ENCODE assay signal across 16 cellular contexts in genomic region chr11:17445240-17445795, GRCh38. TPM values are rescaled to one million over a fixed set of nuclear protein-coding genes. Genes with fewer than 3 reads are reported as not detected.
DNase-seq lines count a peak whose midpoint lies in the region; TF ChIP-seq lines count a peak whose summit lies in the region.
"Had no signal": no experiment of that assay in that cellular context is flagged by ENCODE, and none has a peak within 500 bp of the region (broad histone marks: within the 10 kb centered on the region; RNA-seq: fewer than 3 reads in every experiment).

No MANE protein-coding gene starts in this region.

- 65% methylated on average over 5 of the region's 5 CpGs for WGBS in mammary epithelial cell (ENCODE audit: low coverage, missing lambda C conversion rate)

- H3K9ac ChIP-seq in mammary epithelial cell (ENCODE audit: insufficient read depth, low read length), result no peak overlapping the region

- H3K4me3 ChIP-seq in mammary epithelial cell (replicated peaks in 1 of 3; ENCODE audit: insufficient read depth in 1 of 3, low read depth in 2 of 3, low read length in 3 of 3), result no peak overlapping the region
- H3K4me3 ChIP-seq: GM23338 had no signal

- CTCF ChIA-PET in mammary epithelial cell (lab: Charles Lee; ENCODE audit: low non-redundant PET), result no interaction called here

- H3K4me1 ChIP-seq in mammary epithelial cell (ENCODE audit: insufficient read depth, low read length), result no peaks in the 10 kb centered on the region

- DNase-seq in AML-193 (lab: John Stamatoyannopoulos, UW) (peak; percentile 1 to 16), M059J (ENCODE audit: low read depth) (peak; percentile 22), NCI-H2107 treated with DMSO at 0.1 percent for 48 hours (lab: John Stamatoyannopoulos, UW; ENCODE audit: unreplicated experiment) (peak; percentile 38), myocyte (ENCODE audit: low read depth) (peak; percentile 76), NCI-H146 (lab: John Stamatoyannopoulos, UW) (no peak), NOMO-1 treated with DMSO at 0.1 percent for 48 hours (lab: John Stamatoyannopoulos, UW; ENCODE audit: unreplicated experiment) (no peak), mammary epithelial cell (no peak)
- DNase-seq: C1 segment of cervical spinal cord; Calu3; CD4-positive, alpha-beta T cell; DMS 273 treated with DMSO at 0.1 percent for 48 hours; H7; IMR-90 had no signal

- no peaks in the 10 kb centered on the region for H4K20me1 ChIP-seq in mammary epithelial cell (ENCODE audit: insufficient read depth, low read length)

- peaks cover 5% of the 10 kb centered on the region for H3K27me3 ChIP-seq in mammary epithelial cell (ENCODE audit: insufficient read depth, low read length)

- intact Hi-C loops in mammary epithelial cell (cut with micrococcal nuclease), result no loop called here

- no peak overlapping the region for H2AFZ ChIP-seq in mammary epithelial cell (ENCODE audit: low read depth, low read length)
- H2AFZ ChIP-seq: GM23338 had no signal

- in situ Hi-C loops in mammary epithelial cell (cut with MboI; ENCODE audit: low sequenced_read_pairs in 2 of 2), result no loop called here

- H3K79me2 ChIP-seq in mammary epithelial cell (ENCODE audit: insufficient read depth, low read length), result no peaks in the 10 kb centered on the region

- no peaks in the 10 kb centered on the region for H3K36me3 ChIP-seq in mammary epithelial cell (ENCODE audit: insufficient read depth, low read length)

- no peaks in the 10 kb centered on the region for H3K9me3 ChIP-seq in mammary epithelial cell (replicated peaks; ENCODE audit: insufficient read depth, low read length)

- no peak for TF ChIP-seq CTCF in mammary epithelial cell (conservative IDR thresholded peaks at IDR 0.05 in 1 of 2, IDR thresholded peaks at IDR 0.05 in 1 of 2; ENCODE audit: extremely low read depth in 1 of 2, insufficient read depth in 1 of 2, low read depth in 1 of 2, low read length in 2 of 2)

- no TSS peak for BruUV-seq in mammary epithelial cell (replicated peaks; lab: Mats Ljungman, UMichigan)

- no peak overlapping the region for H3K27ac ChIP-seq in mammary epithelial cell (ENCODE audit: insufficient read depth, low read depth, low read length)
- H3K27ac ChIP-seq: 22Rv1 had no signal

- no peak overlapping the region for H3K4me2 ChIP-seq in mammary epithelial cell (ENCODE audit: insufficient read depth, low read depth, low read length)
- H3K4me2 ChIP-seq: GM23338 had no signal

- dilution Hi-C loops in mammary epithelial cell (cut with HindIII; ENCODE audit: low sequenced_read_pairs), result no loop called here

RNA-seq across cellular contexts. Expression of gene ABCC8, which starts 31.3 kb away (rescaled TPM):
- not detected in 2 replicates for total RNA-seq in M059J (2014; rRNA removed; shearing (Covaris generic))
- total RNA-seq in myocyte (not detected in 2 replicates), mammary epithelial cell (under 1 TPM in 1 of 2 donors, not detected in 1; 0.17 TPM)
- not detected for polyA plus RNA-seq in myocyte (2012)
- polyA plus RNA-seq in mammary epithelial cell, result not detected
- not detected for polyA minus RNA-seq in mammary epithelial cell
- total RNA-seq: A673; CD4-positive, alpha-beta T cell; IMR-90 had no signal
- polyA plus RNA-seq: IMR-90 had no signal

RNA-seq across cellular contexts. Expression of gene KCNJ11, which starts 56.9 kb away (rescaled TPM):
- total RNA-seq in M059J (2014; rRNA removed; shearing (Covaris generic)), result not detected in 2 replicates
- total RNA-seq in myocyte (5.1 and 8.7 TPM in 2 replicates), mammary epithelial cell (not detected)
- 1.8 TPM for polyA plus RNA-seq in myocyte (2012)
- 0.06 TPM for polyA plus RNA-seq in mammary epithelial cell
- polyA minus RNA-seq in mammary epithelial cell, result not detected
- total RNA-seq: IMR-90 had no signal
- polyA plus RNA-seq: IMR-90 had no signal

Comparison
In these comparisons a context has a peak if more than half of its experiments do, and no peak if none do; other contexts are left out.
1. DNase-seq: peak in AML-193 (2 of 2), M059J (single experiment), NCI-H2107 treated with DMSO at 0.1 percent for 48 hours (single experiment) and myocyte (single experiment); none in NCI-H146 (single experiment), NOMO-1 treated with DMSO at 0.1 percent for 48 hours (single experiment) and mammary epithelial cell (single experiment).